In the genomic region with DNA sequence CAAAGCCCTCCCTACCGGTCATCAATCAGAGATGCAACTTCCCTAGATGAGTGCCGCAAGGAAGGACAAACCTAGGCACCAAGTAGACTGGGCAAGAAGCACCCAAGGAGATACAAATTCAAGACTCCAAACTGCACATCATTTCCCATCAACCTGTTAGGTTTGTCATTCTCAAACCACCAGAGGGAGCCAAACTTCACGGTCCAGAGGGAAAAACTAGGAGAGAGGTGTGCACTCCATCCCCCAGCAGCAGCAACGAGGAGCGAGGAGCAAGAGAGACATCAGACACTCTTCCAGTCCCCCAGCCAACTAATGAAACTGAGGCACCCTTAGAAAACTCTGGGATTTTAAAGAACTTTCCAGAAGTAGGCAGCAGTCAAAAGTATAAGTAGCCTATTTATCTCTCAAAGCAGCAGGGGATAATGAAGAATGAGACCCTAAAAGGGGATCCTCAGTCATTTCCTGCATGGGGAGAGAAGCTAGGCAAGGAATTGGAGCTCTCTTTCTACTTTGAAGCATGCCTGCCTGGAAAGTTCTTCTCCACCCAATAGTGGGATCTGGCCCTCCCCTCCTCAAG, we compare ENCODE assay signal across 9 cellular contexts. TPM values are rescaled to one million over a fixed set of nuclear protein-coding genes. Genes with fewer than 3 reads are reported as not detected.
DNase-seq lines count a peak whose midpoint lies in the region; FAIRE-seq and TF ChIP-seq lines count a peak whose summit lies in the region.
"Had no signal": no experiment of that assay in that cellular context is flagged by ENCODE, and none has a peak within 500 bp of the region (broad histone marks: within the 10 kb centered on the region; RNA-seq: fewer than 3 reads in every experiment).

No MANE protein-coding gene starts in this region.

- DNase-seq in SIG-M5 treated with dmso at 0.1 percent for 504 hours (lab: John Stamatoyannopoulos, UW; ENCODE audit: unreplicated experiment), result peak; percentile 70
- DNase-seq in SIG-M5 (lab: John Stamatoyannopoulos, UW), result no peak
- DNase-seq in Jurkat, Clone E6-1 (ENCODE audit: low read depth, low spot score), result peak; percentile 62
- DNase-seq in OCI-M1 (lab: John Stamatoyannopoulos, UW), result peak; percentile 81
- peak; percentile 53 for DNase-seq in activated T-cell treated with anti-CD3 and anti-CD28 coated beads, Interleukin-2, amount 50 U/mL, for 24 hours
- peak; percentile 81 for DNase-seq in fibroblast of pulmonary artery (ENCODE audit: low read depth)
- DNase-seq in non-pigmented ciliary epithelial cell (ENCODE audit: low read depth), result peak; percentile 27
- peak; percentile 70 for DNase-seq in urothelium cell line (ENCODE audit: low spot score)

- no peak overlapping the region for H3K4me3 Mint-ChIP-seq in activated T-cell treated with anti-CD3 and anti-CD28 coated beads, Interleukin-2, amount 50 U/mL, for 24 hours

- H3K27ac Mint-ChIP-seq in activated T-cell treated with anti-CD3 and anti-CD28 coated beads, Interleukin-2, amount 50 U/mL, for 24 hours, result no peak overlapping the region

- no peak overlapping the region for H3K4me3 ChIP-seq in Jurkat, Clone E6-1 (ENCODE audit: low read length)
- no peak overlapping the region for H3K4me3 ChIP-seq in fibroblast of pulmonary artery (replicated peaks; ENCODE audit: low read depth, low read length)

- peak; percentile 85 for TF ChIP-seq CTCF in fibroblast of pulmonary artery (IDR thresholded peaks at IDR 0.05; ENCODE audit: low read length, missing control alignments)

- H3K9me3 Mint-ChIP-seq in activated T-cell treated with anti-CD3 and anti-CD28 coated beads, Interleukin-2, amount 50 U/mL, for 24 hours, result no peaks in the 10 kb centered on the region

- H3K27me3 Mint-ChIP-seq in activated T-cell treated with anti-CD3 and anti-CD28 coated beads, Interleukin-2, amount 50 U/mL, for 24 hours, result no peaks in the 10 kb centered on the region

- no peak for FAIRE-seq in urothelium cell line (lab: Jason Lieb, UNC)
- FAIRE-seq: G401.6 had no signal

- peaks cover 22% of the 10 kb centered on the region for H3K4me1 Mint-ChIP-seq in activated T-cell treated with anti-CD3 and anti-CD28 coated beads, Interleukin-2, amount 50 U/mL, for 24 hours (ENCODE audit: low read depth)

- H3K36me3 Mint-ChIP-seq in activated T-cell treated with anti-CD3 and anti-CD28 coated beads, Interleukin-2, amount 50 U/mL, for 24 hours (ENCODE audit: low read depth), result no peaks in the 10 kb centered on the region

RNA-seq across cellular contexts. Expression of gene NT5DC3, which starts 37.0 kb away (rescaled TPM):
- 3.3 TPM for polyA plus RNA-seq in Jurkat, Clone E6-1 (2012; ENCODE audit: insufficient read depth, insufficient read length)

RNA-seq across cellular contexts. Expression of gene HSP90B1, which starts 52.2 kb away (rescaled TPM):
- 277 TPM for polyA plus RNA-seq in Jurkat, Clone E6-1 (2012; ENCODE audit: insufficient read depth, insufficient read length)
